Comparison of ENCODE assay signal across 1 cellular context in the genomic region with DNA sequence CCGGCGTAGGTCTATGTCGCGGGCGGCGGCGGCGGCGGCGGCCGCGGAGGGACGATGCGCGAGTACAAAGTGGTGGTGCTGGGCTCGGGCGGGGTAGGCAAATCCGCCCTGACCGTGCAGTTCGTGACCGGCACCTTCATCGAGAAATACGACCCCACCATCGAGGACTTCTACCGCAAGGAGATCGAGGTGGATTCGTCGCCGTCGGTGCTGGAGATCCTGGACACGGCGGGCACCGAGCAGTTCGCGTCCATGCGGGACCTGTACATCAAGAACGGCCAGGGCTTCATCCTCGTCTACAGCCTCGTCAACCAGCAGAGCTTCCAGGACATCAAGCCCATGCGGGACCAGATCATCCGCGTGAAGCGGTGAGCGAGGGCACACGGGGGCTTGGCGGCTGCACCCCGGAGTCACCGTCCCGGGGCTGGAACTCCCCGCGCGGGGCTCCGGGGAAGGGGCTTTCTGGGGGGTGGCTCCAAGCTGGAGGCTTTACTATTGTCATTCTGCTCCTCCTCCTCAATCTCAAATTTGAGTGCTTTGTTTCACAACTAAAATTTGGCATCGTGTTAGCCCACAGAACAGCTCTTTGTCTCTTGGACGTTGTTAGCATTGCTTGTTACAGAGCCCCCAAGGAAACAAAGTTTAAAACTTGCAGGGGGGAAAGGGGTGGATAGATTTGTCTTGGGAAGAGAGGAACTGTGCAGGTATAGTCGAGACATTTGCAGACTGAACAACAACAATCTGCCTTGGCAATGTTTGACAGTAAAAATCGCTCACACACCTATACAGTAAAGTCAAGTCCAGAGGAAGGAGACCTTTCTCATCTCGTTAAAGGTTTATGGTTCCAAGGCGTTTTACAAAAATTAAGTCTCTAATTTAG.
TF ChIP-seq lines count a peak whose summit lies in the region.

No MANE protein-coding gene starts in this region.

TF ChIP-seq in HepG2, 621 proteins besides CTCF, POLR2A, EP300 and RAD21 (continued from another document and continues in another):
- TF ChIP-seq ZNF180 (CRISPR knock-in tag; IDR thresholded peaks at IDR 0.05; ENCODE audit: borderline replicate concordance, low read depth) = no peak
- TF ChIP-seq, protein P1, sequence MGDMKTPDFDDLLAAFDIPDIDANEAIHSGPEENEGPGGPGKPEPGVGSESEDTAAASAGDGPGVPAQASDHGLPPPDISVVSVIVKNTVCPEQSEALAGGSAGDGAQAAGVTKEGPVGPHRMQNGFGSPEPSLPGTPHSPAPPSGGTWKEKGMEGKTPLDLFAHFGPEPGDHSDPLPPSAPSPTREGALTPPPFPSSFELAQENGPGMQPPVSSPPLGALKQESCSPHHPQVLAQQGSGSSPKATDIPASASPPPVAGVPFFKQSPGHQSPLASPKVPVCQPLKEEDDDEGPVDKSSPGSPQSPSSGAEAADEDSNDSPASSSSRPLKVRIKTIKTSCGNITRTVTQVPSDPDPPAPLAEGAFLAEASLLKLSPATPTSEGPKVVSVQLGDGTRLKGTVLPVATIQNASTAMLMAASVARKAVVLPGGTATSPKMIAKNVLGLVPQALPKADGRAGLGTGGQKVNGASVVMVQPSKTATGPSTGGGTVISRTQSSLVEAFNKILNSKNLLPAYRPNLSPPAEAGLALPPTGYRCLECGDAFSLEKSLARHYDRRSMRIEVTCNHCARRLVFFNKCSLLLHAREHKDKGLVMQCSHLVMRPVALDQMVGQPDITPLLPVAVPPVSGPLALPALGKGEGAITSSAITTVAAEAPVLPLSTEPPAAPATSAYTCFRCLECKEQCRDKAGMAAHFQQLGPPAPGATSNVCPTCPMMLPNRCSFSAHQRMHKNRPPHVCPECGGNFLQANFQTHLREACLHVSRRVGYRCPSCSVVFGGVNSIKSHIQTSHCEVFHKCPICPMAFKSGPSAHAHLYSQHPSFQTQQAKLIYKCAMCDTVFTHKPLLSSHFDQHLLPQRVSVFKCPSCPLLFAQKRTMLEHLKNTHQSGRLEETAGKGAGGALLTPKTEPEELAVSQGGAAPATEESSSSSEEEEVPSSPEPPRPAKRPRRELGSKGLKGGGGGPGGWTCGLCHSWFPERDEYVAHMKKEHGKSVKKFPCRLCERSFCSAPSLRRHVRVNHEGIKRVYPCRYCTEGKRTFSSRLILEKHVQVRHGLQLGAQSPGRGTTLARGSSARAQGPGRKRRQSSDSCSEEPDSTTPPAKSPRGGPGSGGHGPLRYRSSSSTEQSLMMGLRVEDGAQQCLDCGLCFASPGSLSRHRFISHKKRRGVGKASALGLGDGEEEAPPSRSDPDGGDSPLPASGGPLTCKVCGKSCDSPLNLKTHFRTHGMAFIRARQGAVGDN (CRISPR knock-in tag; IDR thresholded peaks at IDR 0.05) = peak; percentile 76
- TF ChIP-seq ZNF484 (CRISPR knock-in tag; IDR thresholded peaks at IDR 0.05; ENCODE audit: borderline replicate concordance, low read depth) = no peak
- TF ChIP-seq HDAC1 (CRISPR knock-in tag; IDR thresholded peaks at IDR 0.05) = no peak
- no peak for TF ChIP-seq ZKSCAN1 (IDR thresholded peaks at IDR 0.05; ENCODE audit: low read length)
- TF ChIP-seq KDM4B (CRISPR knock-in tag; IDR thresholded peaks at IDR 0.05) = no peak
- no peak for TF ChIP-seq ZSCAN12 (CRISPR knock-in tag; IDR thresholded peaks at IDR 0.05)
- TF ChIP-seq, protein P2, sequence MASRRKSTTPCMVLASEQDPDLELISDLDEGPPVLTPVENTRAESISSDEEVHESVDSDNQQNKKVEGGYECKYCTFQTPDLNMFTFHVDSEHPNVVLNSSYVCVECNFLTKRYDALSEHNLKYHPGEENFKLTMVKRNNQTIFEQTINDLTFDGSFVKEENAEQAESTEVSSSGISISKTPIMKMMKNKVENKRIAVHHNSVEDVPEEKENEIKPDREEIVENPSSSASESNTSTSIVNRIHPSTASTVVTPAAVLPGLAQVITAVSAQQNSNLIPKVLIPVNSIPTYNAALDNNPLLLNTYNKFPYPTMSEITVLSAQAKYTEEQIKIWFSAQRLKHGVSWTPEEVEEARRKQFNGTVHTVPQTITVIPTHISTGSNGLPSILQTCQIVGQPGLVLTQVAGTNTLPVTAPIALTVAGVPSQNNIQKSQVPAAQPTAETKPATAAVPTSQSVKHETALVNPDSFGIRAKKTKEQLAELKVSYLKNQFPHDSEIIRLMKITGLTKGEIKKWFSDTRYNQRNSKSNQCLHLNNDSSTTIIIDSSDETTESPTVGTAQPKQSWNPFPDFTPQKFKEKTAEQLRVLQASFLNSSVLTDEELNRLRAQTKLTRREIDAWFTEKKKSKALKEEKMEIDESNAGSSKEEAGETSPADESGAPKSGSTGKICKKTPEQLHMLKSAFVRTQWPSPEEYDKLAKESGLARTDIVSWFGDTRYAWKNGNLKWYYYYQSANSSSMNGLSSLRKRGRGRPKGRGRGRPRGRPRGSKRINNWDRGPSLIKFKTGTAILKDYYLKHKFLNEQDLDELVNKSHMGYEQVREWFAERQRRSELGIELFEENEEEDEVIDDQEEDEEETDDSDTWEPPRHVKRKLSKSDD (CRISPR knock-in tag; IDR thresholded peaks at IDR 0.05; ENCODE audit: low read depth) = no peak
- no peak for TF ChIP-seq ZNF17 (CRISPR knock-in tag; IDR thresholded peaks at IDR 0.05)
- TF ChIP-seq NKX3-1 (CRISPR knock-in tag; IDR thresholded peaks at IDR 0.05) = no peak
- peak; percentile 54; the same call in 1 of the 2 replicates for TF ChIP-seq HNF1B (CRISPR knock-in tag; IDR thresholded peaks at IDR 0.05)
- no peak for TF ChIP-seq HOXA3 (CRISPR knock-in tag; IDR thresholded peaks at IDR 0.05)
- no peak for TF ChIP-seq TEAD3 (CRISPR knock-in tag; optimal IDR thresholded peaks at IDR 0.05; ENCODE audit: borderline replicate concordance)
- TF ChIP-seq ZNF10 (CRISPR knock-in tag; IDR thresholded peaks at IDR 0.05; ENCODE audit: borderline replicate concordance, low read depth) = no peak
- no peak; the same call in 1 of the 2 replicates for TF ChIP-seq DR1 (CRISPR knock-in tag; IDR thresholded peaks at IDR 0.05)
- TF ChIP-seq, protein P3, sequence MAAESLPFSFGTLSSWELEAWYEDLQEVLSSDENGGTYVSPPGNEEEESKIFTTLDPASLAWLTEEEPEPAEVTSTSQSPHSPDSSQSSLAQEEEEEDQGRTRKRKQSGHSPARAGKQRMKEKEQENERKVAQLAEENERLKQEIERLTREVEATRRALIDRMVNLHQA (CRISPR knock-in tag; IDR thresholded peaks at IDR 0.05) = no peak
- peak; percentile 61 for TF ChIP-seq ASH2L (IDR thresholded peaks at IDR 0.05; ENCODE audit: insufficient read length, low read depth, low read length)
- TF ChIP-seq ZNF276 (CRISPR knock-in tag; IDR thresholded peaks at IDR 0.05; ENCODE audit: low read depth) = no peak
- TF ChIP-seq, protein P4, sequence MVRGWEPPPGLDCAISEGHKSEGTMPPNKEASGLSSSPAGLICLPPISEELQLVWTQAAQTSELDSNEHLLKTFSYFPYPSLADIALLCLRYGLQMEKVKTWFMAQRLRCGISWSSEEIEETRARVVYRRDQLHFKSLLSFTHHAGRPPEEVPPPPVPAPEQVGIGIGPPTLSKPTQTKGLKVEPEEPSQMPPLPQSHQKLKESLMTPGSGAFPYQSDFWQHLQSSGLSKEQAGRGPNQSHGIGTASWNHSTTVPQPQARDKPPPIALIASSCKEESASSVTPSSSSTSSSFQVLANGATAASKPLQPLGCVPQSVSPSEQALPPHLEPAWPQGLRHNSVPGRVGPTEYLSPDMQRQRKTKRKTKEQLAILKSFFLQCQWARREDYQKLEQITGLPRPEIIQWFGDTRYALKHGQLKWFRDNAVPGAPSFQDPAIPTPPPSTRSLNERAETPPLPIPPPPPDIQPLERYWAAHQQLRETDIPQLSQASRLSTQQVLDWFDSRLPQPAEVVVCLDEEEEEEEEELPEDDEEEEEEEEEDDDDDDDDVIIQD (CRISPR knock-in tag; IDR thresholded peaks at IDR 0.05; ENCODE audit: low read depth) = no peak
- TF ChIP-seq SOX5 (CRISPR knock-in tag; IDR thresholded peaks at IDR 0.05; ENCODE audit: borderline replicate concordance) = no peak
- no peak for TF ChIP-seq FOXP4 (CRISPR knock-in tag; IDR thresholded peaks at IDR 0.05)
- TF ChIP-seq HHEX (CRISPR knock-in tag; IDR thresholded peaks at IDR 0.05) = no peak
- TF ChIP-seq PAWR (CRISPR knock-in tag; IDR thresholded peaks at IDR 0.05; ENCODE audit: borderline replicate concordance) = no peak
- no peak for TF ChIP-seq SMYD3 (CRISPR knock-in tag; IDR thresholded peaks at IDR 0.05)
- TF ChIP-seq ZSCAN29 (CRISPR knock-in tag; conservative IDR thresholded peaks at IDR 0.05) = 0 out of 2 replicates have a peak, but pooled peaks have one; percentile 53
- no peak for TF ChIP-seq ZNF674 (CRISPR knock-in tag; IDR thresholded peaks at IDR 0.05; ENCODE audit: low read depth)
- no peak for TF ChIP-seq ZNF713 (CRISPR knock-in tag; IDR thresholded peaks at IDR 0.05)
- TF ChIP-seq BCL6 (CRISPR knock-in tag; IDR thresholded peaks at IDR 0.05) = no peak
- TF ChIP-seq, protein P5, sequence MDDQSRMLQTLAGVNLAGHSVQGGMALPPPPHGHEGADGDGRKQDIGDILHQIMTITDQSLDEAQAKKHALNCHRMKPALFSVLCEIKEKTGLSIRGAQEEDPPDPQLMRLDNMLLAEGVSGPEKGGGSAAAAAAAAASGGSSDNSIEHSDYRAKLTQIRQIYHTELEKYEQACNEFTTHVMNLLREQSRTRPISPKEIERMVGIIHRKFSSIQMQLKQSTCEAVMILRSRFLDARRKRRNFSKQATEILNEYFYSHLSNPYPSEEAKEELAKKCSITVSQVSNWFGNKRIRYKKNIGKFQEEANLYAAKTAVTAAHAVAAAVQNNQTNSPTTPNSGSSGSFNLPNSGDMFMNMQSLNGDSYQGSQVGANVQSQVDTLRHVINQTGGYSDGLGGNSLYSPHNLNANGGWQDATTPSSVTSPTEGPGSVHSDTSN (CRISPR knock-in tag; IDR thresholded peaks at IDR 0.05; ENCODE audit: borderline replicate concordance) = no peak
- TF ChIP-seq KLF15 (CRISPR knock-in tag; IDR thresholded peaks at IDR 0.05; ENCODE audit: borderline replicate concordance) = no peak
- TF ChIP-seq RBM39 (IDR thresholded peaks at IDR 0.05; ENCODE audit: low read depth, low read length, poor library complexity, severe bottlenecking) = no peak
- TF ChIP-seq, protein P6, sequence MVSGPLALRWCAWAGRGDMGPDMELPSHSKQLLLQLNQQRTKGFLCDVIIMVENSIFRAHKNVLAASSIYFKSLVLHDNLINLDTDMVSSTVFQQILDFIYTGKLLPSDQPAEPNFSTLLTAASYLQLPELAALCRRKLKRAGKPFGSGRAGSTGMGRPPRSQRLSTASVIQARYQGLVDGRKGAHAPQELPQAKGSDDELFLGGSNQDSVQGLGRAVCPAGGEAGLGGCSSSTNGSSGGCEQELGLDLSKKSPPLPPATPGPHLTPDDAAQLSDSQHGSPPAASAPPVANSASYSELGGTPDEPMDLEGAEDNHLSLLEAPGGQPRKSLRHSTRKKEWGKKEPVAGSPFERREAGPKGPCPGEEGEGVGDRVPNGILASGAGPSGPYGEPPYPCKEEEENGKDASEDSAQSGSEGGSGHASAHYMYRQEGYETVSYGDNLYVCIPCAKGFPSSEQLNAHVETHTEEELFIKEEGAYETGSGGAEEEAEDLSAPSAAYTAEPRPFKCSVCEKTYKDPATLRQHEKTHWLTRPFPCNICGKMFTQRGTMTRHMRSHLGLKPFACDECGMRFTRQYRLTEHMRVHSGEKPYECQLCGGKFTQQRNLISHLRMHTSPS (CRISPR knock-in tag; IDR thresholded peaks at IDR 0.05; ENCODE audit: low read depth) = no peak
- TF ChIP-seq ZNF777 (CRISPR knock-in tag; IDR thresholded peaks at IDR 0.05) = peak; percentile 92
- no peak for TF ChIP-seq ZNF224 (CRISPR knock-in tag; IDR thresholded peaks at IDR 0.05)
- TF ChIP-seq TBP (CRISPR knock-in tag; IDR thresholded peaks at IDR 0.05) = no peak
- no peak for TF ChIP-seq ZNF510 (CRISPR knock-in tag; IDR thresholded peaks at IDR 0.05; ENCODE audit: low read depth)
- TF ChIP-seq ZNF580 (CRISPR knock-in tag; IDR thresholded peaks at IDR 0.05; ENCODE audit: borderline replicate concordance, low read depth) = no peak
- TF ChIP-seq ZSCAN21 (CRISPR knock-in tag; IDR thresholded peaks at IDR 0.05; ENCODE audit: borderline replicate concordance) = no peak
- no peak for TF ChIP-seq ZNF121 (CRISPR knock-in tag; IDR thresholded peaks at IDR 0.05)
- TF ChIP-seq KMT2A (CRISPR knock-in tag; IDR thresholded peaks at IDR 0.05) = peak; percentile 73
- TF ChIP-seq CAMTA2 (CRISPR knock-in tag; IDR thresholded peaks at IDR 0.05; ENCODE audit: borderline replicate concordance) = no peak
- TF ChIP-seq ZSCAN25 (CRISPR knock-in tag; IDR thresholded peaks at IDR 0.05) = no peak
